ENCODE assay signal across 8 cellular contexts in the genomic region with DNA sequence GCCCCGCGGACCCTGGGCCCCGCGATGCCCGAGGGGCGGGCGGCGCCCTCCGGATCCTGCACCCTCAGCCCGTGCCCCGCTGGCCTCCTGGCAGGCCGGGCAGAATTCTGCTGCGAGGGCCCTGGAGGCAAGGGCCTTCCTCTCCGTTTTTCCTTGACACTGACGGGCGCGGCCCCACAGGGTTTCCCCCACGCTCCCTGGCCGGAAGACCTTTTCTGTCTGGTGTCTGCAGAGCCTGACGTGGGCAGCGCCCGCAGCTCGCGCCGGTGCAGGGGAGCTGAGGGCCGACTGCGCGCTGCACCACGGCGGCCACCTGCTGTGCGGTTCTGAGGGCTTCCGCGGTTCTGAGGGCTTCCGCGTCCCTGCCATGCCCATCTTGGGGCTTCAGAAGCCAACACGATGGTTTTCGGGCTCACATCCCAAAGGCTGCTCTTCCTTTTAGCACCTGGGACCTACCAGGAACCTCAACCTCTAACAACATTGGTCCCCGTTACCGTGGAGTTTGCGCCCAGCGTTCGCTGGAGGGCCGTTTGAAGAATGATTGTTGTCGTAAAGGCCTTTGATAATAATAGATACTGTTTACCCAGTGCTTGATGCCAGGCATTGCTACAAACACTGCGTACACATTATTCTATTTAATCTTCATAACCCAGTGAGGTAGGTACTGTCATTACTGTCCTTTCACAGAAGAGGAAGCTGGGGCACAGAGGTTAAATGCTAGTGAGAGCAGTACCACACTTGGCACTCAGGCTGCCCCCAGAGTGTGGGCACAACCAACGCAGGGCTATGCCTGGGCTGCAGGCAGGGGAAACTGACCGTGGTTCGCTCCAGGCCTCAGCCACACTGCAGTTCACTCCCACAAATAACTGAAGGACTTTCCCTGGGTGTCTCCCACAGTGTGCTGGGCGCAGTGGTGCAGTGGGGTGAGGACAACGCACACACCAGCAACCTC. TPM values are rescaled to one million over a fixed set of nuclear protein-coding genes. Genes with fewer than 3 reads are reported as not detected.
DNase-seq lines count a peak whose midpoint lies in the region; ATAC-seq and TF ChIP-seq lines count a peak whose summit lies in the region.

No MANE protein-coding gene starts in this region.

- H3K27me3 ChIP-seq in cardiac muscle cell: peaks cover 23% of the 10 kb centered on the region

- no peak overlapping the region for H3K27ac ChIP-seq in cardiac muscle cell

- no peak for TF ChIP-seq CTCF in cardiac muscle cell (IDR thresholded peaks at IDR 0.05; ENCODE audit: low read depth, low read length)

- no peaks in the 10 kb centered on the region for H3K36me3 ChIP-seq in cardiac muscle cell

- peak overlapping the region; percentile 92 for H3K4me3 Mint-ChIP-seq in activated T-helper 2 cell treated with anti-CD3 and anti-CD28 coated beads, Interferon-gamma antibody, Interleukin-2, Interleukin-4, amounts not matched to agents 10 μg/mL and 5 μg/mL and 100 μg/mL, durations not matched to agents 14 hours and 24 hours and 36 hours (ENCODE audit: low read depth)

- H3K4me1 Mint-ChIP-seq in activated T-helper 2 cell treated with anti-CD3 and anti-CD28 coated beads, Interferon-gamma antibody, Interleukin-2, Interleukin-4, amounts not matched to agents 10 μg/mL and 5 μg/mL and 100 μg/mL, durations not matched to agents 14 hours and 24 hours and 36 hours (ENCODE audit: low read depth): peaks cover 39% of the 10 kb centered on the region

- no peaks in the 10 kb centered on the region for H3K9me3 ChIP-seq in cardiac muscle cell (ENCODE audit: low read depth)

- ATAC-seq in HG02610 (IDR thresholded peaks at IDR 0.05; ENCODE audit: unreplicated experiment) (peak; percentile 54), sciatic nerve (peak; percentile 57)

- peaks cover 17% of the 10 kb centered on the region for H3K36me3 Mint-ChIP-seq in activated T-helper 2 cell treated with anti-CD3 and anti-CD28 coated beads, Interferon-gamma antibody, Interleukin-2, Interleukin-4, amounts not matched to agents 10 μg/mL and 5 μg/mL and 100 μg/mL, durations not matched to agents 14 hours and 24 hours and 36 hours (ENCODE audit: low read depth)

- peak overlapping the region; percentile 84 for H3K4me3 ChIP-seq in cardiac muscle cell

- intact Hi-C loops in activated T-helper 2 cell treated with anti-CD3 and anti-CD28 coated beads, Interferon-gamma antibody, Interleukin-2, Interleukin-4, amounts not matched to agents 10 μg/mL and 5 μg/mL and 100 μg/mL, durations not matched to agents 14 hours and 24 hours and 36 hours (cut with micrococcal nuclease): loop anchor here (2.0 to 10.0 kb wide), 5 partner anchors 18 to 568 kb away; partner anchors contain the start of genes ANKRD37, CASP3, CFAP97 and LRP2BP
- intact Hi-C loops in sciatic nerve (cut with DNase I): loop anchor here (10.0 kb wide), 1 partner anchor 82 kb away; no protein-coding TSS in a partner anchor

- DNase-seq in NCI-H2029 (lab: John Stamatoyannopoulos, UW): peak; percentile 24
- no peak for DNase-seq in NCI-H2029 treated with DMSO at 0.1 percent for 48 hours (lab: John Stamatoyannopoulos, UW)
- DNase-seq in NCI-H69 (lab: John Stamatoyannopoulos, UW): peak; percentile 60
- peak; percentile 46 for DNase-seq in activated T-helper 2 cell treated with anti-CD3 and anti-CD28 coated beads, Interferon-gamma antibody, Interleukin-2, Interleukin-4, amounts not matched to agents 10 μg/mL and 5 μg/mL and 100 μg/mL, durations not matched to agents 14 hours and 24 hours and 36 hours (ENCODE audit: low spot score)
- DNase-seq in cardiac muscle cell (ENCODE audit: low read depth in 1 of 2, low spot score in 1 of 2): peak; percentile 40 to 49
- peak; percentile 71 for DNase-seq in sciatic nerve (ENCODE audit: low spot score)
- DNase-seq in SW 1271 (lab: John Stamatoyannopoulos, UW): no peak

- H3K9me3 Mint-ChIP-seq in activated T-helper 2 cell treated with anti-CD3 and anti-CD28 coated beads, Interferon-gamma antibody, Interleukin-2, Interleukin-4, amounts not matched to agents 10 μg/mL and 5 μg/mL and 100 μg/mL, durations not matched to agents 14 hours and 24 hours and 36 hours: no peaks in the 10 kb centered on the region

- peaks cover 27% of the 10 kb centered on the region for H3K4me1 ChIP-seq in cardiac muscle cell (ENCODE audit: low read depth)

- peak overlapping the region; percentile 89 for H3K27ac Mint-ChIP-seq in activated T-helper 2 cell treated with anti-CD3 and anti-CD28 coated beads, Interferon-gamma antibody, Interleukin-2, Interleukin-4, amounts not matched to agents 10 μg/mL and 5 μg/mL and 100 μg/mL, durations not matched to agents 14 hours and 24 hours and 36 hours

- H3K27me3 Mint-ChIP-seq in activated T-helper 2 cell treated with anti-CD3 and anti-CD28 coated beads, Interferon-gamma antibody, Interleukin-2, Interleukin-4, amounts not matched to agents 10 μg/mL and 5 μg/mL and 100 μg/mL, durations not matched to agents 14 hours and 24 hours and 36 hours (ENCODE audit: low read depth): peaks cover 19% of the 10 kb centered on the region

RNA-seq across cellular contexts. Expression of gene ACSL1, which starts 0.8 kb away (rescaled TPM):
- 42.7 and 43.0 TPM in 2 replicates for total RNA-seq in activated T-helper 2 cell treated with anti-CD3 and anti-CD28 coated beads, Interferon-gamma antibody, Interleukin-2, Interleukin-4, amounts not matched to agents 10 μg/mL and 5 μg/mL and 100 μg/mL, durations not matched to agents 14 hours and 24 hours and 36 hours
- 66.4 and 69.7 TPM in 2 replicates for total RNA-seq in cardiac muscle cell
- polyA plus RNA-seq in cardiac muscle cell: 74.8 and 76.6 TPM in 2 replicates
- total RNA-seq in sciatic nerve: 145 TPM

Comparison
In these comparisons a context has a peak if more than half of its experiments do, and no peak if none do; other contexts are left out.
1. DNase-seq: peak in NCI-H2029 (single experiment), NCI-H69 (single experiment), activated T-helper 2 cell treated with anti-CD3 and anti-CD28 coated beads, Interferon-gamma antibody, Interleukin-2, Interleukin-4, amounts not matched to agents 10 μg/mL and 5 μg/mL and 100 μg/mL, durations not matched to agents 14 hours and 24 hours and 36 hours (single experiment), cardiac muscle cell (2 of 2) and sciatic nerve (single experiment); none in NCI-H2029 treated with DMSO at 0.1 percent for 48 hours (single experiment) and SW 1271 (0 of 2).